ENCODE assay signal across 7 cellular contexts in genomic region chr17:47204722-47205418, GRCh38. TPM values are rescaled to one million over a fixed set of nuclear protein-coding genes. Genes with fewer than 3 reads are reported as not detected.
DNase-seq lines count a peak whose midpoint lies in the region; ATAC-seq and TF ChIP-seq lines count a peak whose summit lies in the region.

No MANE protein-coding gene starts in this region.

- peaks cover 0 to 25% (median 15%) of the 10 kb centered on the region in 4 donors for H3K4me1 ChIP-seq in Peyer's patch
- H3K4me1 ChIP-seq in upper lobe of right lung: peaks cover 26% of the 10 kb centered on the region

- H3K27me3 ChIP-seq in Peyer's patch (no peaks in the 10 kb centered on the region), upper lobe of right lung (no peaks in the 10 kb centered on the region)

- peak overlapping the region; percentile 92 for H3K27ac Mint-ChIP-seq in memory B cell

- H3K36me3 ChIP-seq in Peyer's patch: no peaks in the 10 kb centered on the region
- H3K36me3 ChIP-seq in upper lobe of right lung: no peaks in the 10 kb centered on the region

- TF ChIP-seq POLR2A in Peyer's patch (IDR thresholded peaks at IDR 0.05): no peak

- peaks cover 57% of the 10 kb centered on the region for H3K4me1 Mint-ChIP-seq in memory B cell

- H3K4me3 Mint-ChIP-seq in memory B cell: peak overlapping the region; percentile 86

- H3K27me3 Mint-ChIP-seq in memory B cell: no peaks in the 10 kb centered on the region

- peak in 1 of 3 donors; percentile 58 for DNase-seq in Peyer's patch
- DNase-seq in caudate nucleus (lab: John Stamatoyannopoulos, UW): peak in 27 of 61 donors; percentile 2 to 48 (median 20)
- DNase-seq in memory B cell (ENCODE audit: low spot score in 2 of 2): peak; percentile 33 to 39
- no peak for DNase-seq in upper lobe of right lung
- no peak for DNase-seq in DMS153 (lab: John Stamatoyannopoulos, UW)

- H3K4me3 ChIP-seq in Peyer's patch (peak overlapping the region in 3 of 4 donors; percentile 5 to 22 (median 9)), upper lobe of right lung (peak overlapping the region; percentile 10)

- H3K27ac ChIP-seq in Peyer's patch: peak overlapping the region; percentile 75 to 82 (median 77)
- H3K27ac ChIP-seq in caudate nucleus (ENCODE audit: low read depth, low read length): peak overlapping the region; percentile 50
- H3K27ac ChIP-seq in upper lobe of right lung: peak overlapping the region; percentile 83

- no peaks in the 10 kb centered on the region for H3K9me3 Mint-ChIP-seq in memory B cell

- H3K36me3 Mint-ChIP-seq in memory B cell: no peaks in the 10 kb centered on the region

- ATAC-seq in GM18858 (IDR thresholded peaks at IDR 0.05; ENCODE audit: unreplicated experiment) (peak; percentile 36), HG02759 (IDR thresholded peaks at IDR 0.05; ENCODE audit: unreplicated experiment) (peak; percentile 56), memory B cell (ENCODE audit: low read depth) (peak; percentile 70), upper lobe of right lung (peak; percentile 58)

- intact Hi-C loops in upper lobe of right lung (cut with DNase I): no loop called here

- TF ChIP-seq CTCF in Peyer's patch (IDR thresholded peaks at IDR 0.05) (no peak), upper lobe of right lung (IDR thresholded peaks at IDR 0.05) (no peak)

- H3K9me3 ChIP-seq in Peyer's patch: no peaks in the 10 kb centered on the region
- no peaks in the 10 kb centered on the region for H3K9me3 ChIP-seq in upper lobe of right lung

RNA-seq across cellular contexts. Expression of gene MYL4, which starts 4.3 kb away (rescaled TPM):
- total RNA-seq in Peyer's patch (1 to 10 TPM in 1 of 4 donors, not detected in 3; 9.1 TPM), upper lobe of right lung (2.2 TPM)

RNA-seq across cellular contexts. Expression of gene CDC27, which starts 15.8 kb away (rescaled TPM):
- total RNA-seq in Peyer's patch (10 to 100 TPM; 29.9 to 72.6 (median 47.4) TPM), upper lobe of right lung (72.1 TPM)

RNA-seq across cellular contexts. Expression of gene ITGB3, which starts 48.8 kb away (rescaled TPM):
- total RNA-seq in Peyer's patch (10 to 100 TPM in 1 of 4 donors, 1 to 10 TPM in 3; 4.6 to 18.2 (median 6.6) TPM), upper lobe of right lung (6.6 TPM)

Comparison
In these comparisons a context has a peak if more than half of its experiments do, and no peak if none do; other contexts are left out.
1. DNase-seq: peak in memory B cell (2 of 2); none in upper lobe of right lung (single experiment) and DMS153 (single experiment).
2. Peak in every context shown above with its lines, with median percentiles within 50 percentile points of each other: ATAC-seq and H3K27ac ChIP-seq.